In the genomic region with DNA sequence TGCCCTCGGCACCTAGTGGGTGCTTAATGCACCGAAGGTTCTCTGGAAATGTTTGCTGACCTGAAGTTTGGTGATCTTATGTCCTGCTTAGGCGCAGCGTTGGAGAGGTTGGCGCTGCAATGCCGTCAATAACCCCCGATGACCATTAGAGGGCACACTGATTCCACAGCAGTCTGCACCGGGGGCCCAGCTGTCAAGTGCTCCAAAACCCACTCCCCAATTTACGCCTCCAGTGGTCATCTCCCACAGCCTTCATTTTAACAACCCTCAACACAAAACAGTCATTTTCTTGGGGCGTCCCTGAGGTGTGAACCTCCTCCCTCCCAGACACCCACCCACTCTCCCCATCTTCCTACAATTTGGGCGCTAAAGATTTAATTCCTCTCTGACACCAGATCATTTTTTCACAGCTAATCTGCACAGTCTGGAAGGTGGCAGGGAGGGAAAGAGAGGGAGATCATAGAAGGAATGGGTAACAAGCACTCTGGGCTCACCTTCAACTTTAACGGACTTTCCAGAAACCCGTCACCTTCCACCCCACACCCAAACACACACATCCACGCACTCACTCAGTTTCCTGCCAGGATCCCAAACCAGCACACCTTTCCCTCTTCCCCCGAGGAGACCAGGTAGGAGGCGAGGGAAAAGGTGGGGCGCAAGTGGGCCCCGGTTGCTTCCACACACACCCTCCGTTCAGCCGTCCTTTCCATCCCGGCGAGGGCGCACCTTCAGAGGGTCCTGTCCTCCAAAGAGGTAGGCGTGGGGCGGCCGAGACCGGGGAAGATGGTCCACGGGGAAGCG, we compare ENCODE assay signal across 8 cellular contexts. TPM values are rescaled to one million over a fixed set of nuclear protein-coding genes. Genes with fewer than 3 reads are reported as not detected.
DNase-seq lines count a peak whose midpoint lies in the region; ATAC-seq and TF ChIP-seq lines count a peak whose summit lies in the region.

No MANE protein-coding gene starts in this region.

- TF ChIP-seq CTCF in C4-2B (conservative IDR thresholded peaks at IDR 0.05), result peak; percentile 97
- peak; percentile 94 for TF ChIP-seq CTCF in PC-9 (conservative IDR thresholded peaks at IDR 0.05)
- TF ChIP-seq CTCF in osteocyte (IDR thresholded peaks at IDR 0.05), result peak; percentile 93

- POLR2A ChIA-PET in PC-9 (lab: Charles Lee; ENCODE audit: unreplicated experiment), result interaction anchor here (0.7 kb wide), 2 partner anchors 54 to 133 kb away, joined by 4 read pairs; no protein-coding TSS in a partner anchor

- no peaks in the 10 kb centered on the region for H3K9me2 ChIP-seq in PC-9 (ENCODE audit: insufficient read depth)

- no TSS peak for BruUV-seq in PC-9 (replicated peaks; lab: Mats Ljungman, UMichigan)

- ATAC-seq in GM21381 (IDR thresholded peaks at IDR 0.05; ENCODE audit: unreplicated experiment) (no peak), GM21367 (IDR thresholded peaks at IDR 0.05; ENCODE audit: unreplicated experiment) (no peak)

- H3K4me2 ChIP-seq in PC-9, result peak overlapping the region; percentile 80

- H3K27me3 ChIP-seq in PC-9 (ENCODE audit: insufficient read depth, low read depth), result peaks cover 9% of the 10 kb centered on the region; the same call in 1 of the 2 replicates

- H3K4me1 ChIP-seq in PC-9 (replicated peaks; ENCODE audit: insufficient read depth), result no peaks in the 10 kb centered on the region

- peak overlapping the region; percentile 39; the same call in 1 of the 2 replicates for H3K4me3 ChIP-seq in PC-9

- H3K4me1 Mint-ChIP-seq in osteocyte (ENCODE audit: unreplicated experiment), result peaks cover 19% of the 10 kb centered on the region

- no peak overlapping the region for H3K27ac ChIP-seq in C4-2B
- no peak overlapping the region for H3K27ac ChIP-seq in PC-9

- H3K36me3 Mint-ChIP-seq in osteocyte (ENCODE audit: unreplicated experiment), result no peaks in the 10 kb centered on the region

- CTCF ChIA-PET in PC-9 (lab: Charles Lee), result no interaction called here

- H3K36me3 ChIP-seq in PC-9 (ENCODE audit: low read depth), result no peaks in the 10 kb centered on the region

- H3K79me2 ChIP-seq in PC-9 (ENCODE audit: low read depth), result no peaks in the 10 kb centered on the region

- no peaks in the 10 kb centered on the region for H3K9me3 ChIP-seq in PC-9 (ENCODE audit: insufficient read depth, low read depth)

- H3K27ac Mint-ChIP-seq in osteocyte (ENCODE audit: unreplicated experiment), result no peak overlapping the region

- H3K9me3 Mint-ChIP-seq in osteocyte (ENCODE audit: unreplicated experiment), result no peaks in the 10 kb centered on the region

- no peaks in the 10 kb centered on the region for H4K20me1 ChIP-seq in PC-9 (ENCODE audit: insufficient read depth)

- H2AFZ ChIP-seq in PC-9, result no peak overlapping the region

- peak overlapping the region; percentile 72 for H3K4me3 Mint-ChIP-seq in osteocyte (ENCODE audit: unreplicated experiment)

- peaks cover 13% of the 10 kb centered on the region for H3F3A ChIP-seq in PC-9 (ENCODE audit: insufficient read depth, low read depth)

- H3K27me3 Mint-ChIP-seq in osteocyte (ENCODE audit: unreplicated experiment), result peaks cover 45% of the 10 kb centered on the region

- intact Hi-C loops in PC-9 (cut with micrococcal nuclease; ENCODE audit: unreplicated experiment) (loop anchor here (1.0 to 10.0 kb wide), 3 partner anchors 49 to 323 kb away; a partner anchor contains a TSS), head of caudate nucleus (cut with DNase I) (no loop called here)

- peak; percentile 30 for DNase-seq in HCEC 1CT
- DNase-seq in PC-9, result peak in 1 of 2 experiments; percentile 38
- peak; percentile 50 for DNase-seq in activated naive CD4-positive, alpha-beta T cell treated with anti-CD3 and anti-CD28 coated beads, Interleukin-2, amount 50 U/mL, for 16 hours
- peak in 41 of 42 donors; percentile 25 to 82 (median 58) for DNase-seq in head of caudate nucleus
- no peak for DNase-seq in osteocyte (ENCODE audit: extremely low spot score, unreplicated experiment)

RNA-seq across cellular contexts. Expression of a gene that starts 0.6 kb away (rescaled TPM):
- total RNA-seq in PC-9 (2021), result 0.53 and 0.98 TPM in 2 replicates
- 0.16 TPM in 1 of 2 replicates, not detected in the other for total RNA-seq in osteocyte

RNA-seq across cellular contexts. Expression of a gene that starts 7.1 kb away (rescaled TPM):
- total RNA-seq in PC-9 (2021), result 131 and 145 TPM in 2 replicates
- 151 and 157 TPM in 2 replicates for total RNA-seq in osteocyte

RNA-seq across cellular contexts. Expression of a gene that starts 19.4 kb away (rescaled TPM):
- total RNA-seq in PC-9 (2021) (25.4 and 29.5 TPM in 2 replicates), osteocyte (39.7 and 46.3 TPM in 2 replicates)

RNA-seq across cellular contexts. Expression of a gene that starts 44.1 kb away (rescaled TPM):
- total RNA-seq in PC-9 (2021) (75.1 and 83.9 TPM in 2 replicates), osteocyte (74.3 and 75.2 TPM in 2 replicates)

RNA-seq across cellular contexts. Expression of a gene that starts 49.7 kb away (rescaled TPM):
- total RNA-seq in PC-9 (2021), result 0.46 and 1.0 TPM in 2 replicates
- total RNA-seq in osteocyte, result 1.1 TPM in 1 of 2 replicates, not detected in the other
